Comparison of ENCODE assay signal across 8 cellular contexts in the genomic region with DNA sequence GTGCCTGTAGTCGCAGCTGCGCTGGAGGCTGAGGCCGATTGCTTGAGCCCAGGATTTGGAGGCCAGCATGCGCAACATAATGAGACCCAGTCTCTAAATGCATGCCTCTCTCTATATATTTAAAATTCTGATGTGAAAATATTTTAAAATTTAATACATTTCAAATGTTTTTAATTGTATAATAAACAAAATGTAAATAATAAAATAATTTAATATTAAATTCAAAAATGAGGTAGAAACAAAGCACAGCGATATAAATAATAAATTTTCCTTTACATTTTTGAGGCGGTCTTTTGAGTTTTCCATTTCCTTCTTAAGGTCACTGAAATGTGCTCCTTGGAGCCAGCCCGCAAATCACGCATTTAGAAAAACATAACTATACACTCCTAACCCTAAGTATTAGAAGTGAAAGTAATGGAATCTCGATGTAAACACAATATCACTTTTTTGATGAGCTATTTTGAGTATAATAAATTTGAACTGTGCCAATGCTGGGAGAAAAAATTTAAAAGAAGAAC. TPM values are rescaled to one million over a fixed set of nuclear protein-coding genes. Genes with fewer than 3 reads are reported as not detected.
DNase-seq lines count a peak whose midpoint lies in the region; ATAC-seq and TF ChIP-seq lines count a peak whose summit lies in the region.

No MANE protein-coding gene starts in this region.

- no peak for DNase-seq in SK-N-MC (ENCODE audit: low read depth, low spot score)
- DNase-seq in right atrium auricular region (ENCODE audit: low spot score) = no peak
- no peak for DNase-seq in stomach
- no peak for DNase-seq in anterior cingulate cortex (lab: John Stamatoyannopoulos, UW)
- no peak for DNase-seq in GM13976 (ENCODE audit: low spot score)
- no peak for DNase-seq in NOMO-1 (lab: John Stamatoyannopoulos, UW; ENCODE audit: unreplicated experiment in 2 of 2)

- no peak for TF ChIP-seq POLR2A in stomach (IDR thresholded peaks at IDR 0.05)

- no peak overlapping the region for H3K27ac ChIP-seq in SK-N-MC
- peak overlapping the region in 1 of 2 donors; percentile 52 for H3K27ac ChIP-seq in right atrium auricular region
- H3K27ac ChIP-seq in stomach = peak overlapping the region in 4 of 5 donors; percentile 11 to 42 (median 29)

- peaks cover 22% of the 10 kb centered on the region for H3K36me3 ChIP-seq in SK-N-MC (ENCODE audit: insufficient read depth, low read length)
- H3K36me3 ChIP-seq in right atrium auricular region = no peaks in the 10 kb centered on the region
- no peaks in the 10 kb centered on the region for H3K36me3 ChIP-seq in stomach

- no peak for TF ChIP-seq EP300 in stomach (IDR thresholded peaks at IDR 0.05)

- in situ Hi-C loops in GM13976 (cut with MboI; ENCODE audit: low sequenced_read_pairs, unreplicated experiment) = no loop called here

- H3K4me1 ChIP-seq in right atrium auricular region (peaks cover 0 to 8% of the 10 kb centered on the region in 2 donors), stomach (peaks cover 7 to 20% (median 12%) of the 10 kb centered on the region in 4 donors)

- no peak for TF ChIP-seq CTCF in right atrium auricular region (IDR thresholded peaks at IDR 0.05)
- TF ChIP-seq CTCF in stomach (IDR thresholded peaks at IDR 0.05) = no peak
- no peak for TF ChIP-seq CTCF in GM13976 (IDR thresholded peaks at IDR 0.05; ENCODE audit: borderline replicate concordance, control extremely low read depth, extremely low read depth, insufficient read depth, missing control alignments)

- 39 to 45% (median 44%) methylated on average over 9 of the region's 9 CpGs for WGBS in stomach, 5 donors

- peak overlapping the region; percentile 67 for H3K9ac ChIP-seq in SK-N-MC (ENCODE audit: insufficient read length)

- no peaks in the 10 kb centered on the region for H3K9me3 ChIP-seq in SK-N-MC (ENCODE audit: low read depth, low read length)
- H3K9me3 ChIP-seq in right atrium auricular region = no peaks in the 10 kb centered on the region
- H3K9me3 ChIP-seq in stomach = no peaks in the 10 kb centered on the region

- no peaks in the 10 kb centered on the region for H3K27me3 ChIP-seq in right atrium auricular region
- H3K27me3 ChIP-seq in stomach = no peaks in the 10 kb centered on the region

- intact Hi-C loops in stomach (cut with DNase I; ENCODE audit: low total_unique reads) = no loop called here

- H3K4me3 ChIP-seq in SK-N-MC (peak overlapping the region; percentile 68), right atrium auricular region (peak overlapping the region; percentile 40 to 65), stomach (peak overlapping the region; percentile 54 to 91 (median 74))

- peak; percentile 9 for ATAC-seq in GM18858 (IDR thresholded peaks at IDR 0.05; ENCODE audit: unreplicated experiment)
- peak; percentile 17 for ATAC-seq in HG02759 (IDR thresholded peaks at IDR 0.05; ENCODE audit: unreplicated experiment)

RNA-seq across cellular contexts. Expression of a gene that starts 0.5 kb away (rescaled TPM):
- total RNA-seq in right atrium auricular region (1 to 10 TPM in 1 of 2 donors, under 1 TPM in 1; 0.79 to 3.6 TPM), stomach (10 to 100 TPM in 1 of 5 donors, 1 to 10 TPM in 4; 1.8 to 33.2 (median 2.6) TPM)
- 10 to 100 TPM in 2 of 3 donors, 1 to 10 TPM in 1; 6.0 to 17.2 (median 13.6) TPM for polyA plus RNA-seq in stomach
